In genomic region chr5:82111191-82111590, GRCh38 we compare ENCODE assay signal across 16 cellular contexts.
A peak's percentile ranks its signal among the peaks of the same experiment; 100 is the strongest.
DNase-seq lines count a peak whose midpoint lies in the region; ATAC-seq, FAIRE-seq and TF ChIP-seq lines count a peak whose summit lies in the region.
"Had no signal": no experiment of that assay in that cellular context is flagged by ENCODE, and none has a peak within 500 bp of the region (broad histone marks: within the 10 kb centered on the region; RNA-seq: fewer than 3 reads in every experiment).

No MANE protein-coding gene starts in this region.

- intact Hi-C loops in uterus (cut with DNase I; ENCODE audit: low total_unique reads): no loop called here

- no peak overlapping the region for H2BK15ac ChIP-seq in H9 (ENCODE audit: low read depth, low read length)

- H3K36me3 Mint-ChIP-seq in mesothelial cell of epicardium (no peaks in the 10 kb centered on the region), H9 (ENCODE audit: insufficient read depth in 1 of 3, low read depth in 3 of 3) (no peaks in the 10 kb centered on the region)
- H3K36me3 Mint-ChIP-seq: naive B cell had no signal

- H3K4me3 ChIP-seq in SJCRH30 (no peak overlapping the region), small intestine (ENCODE audit: low read depth in 1 of 2, low read length in 2 of 2) (no peak overlapping the region), uterus (no peak overlapping the region)
- H3K4me3 ChIP-seq: MG63 had no signal

- no peak overlapping the region for H3K14ac ChIP-seq in H9 (ENCODE audit: insufficient read depth, low read length)

- TF ChIP-seq POLR2A in uterus (IDR thresholded peaks at IDR 0.05): no peak

- DNase-seq in SJCRH30 (peak; percentile 33 to 58), mesothelial cell of epicardium (ENCODE audit: low spot score in 2 of 2, unreplicated experiment in 2 of 2) (no peak), H9 (no peak), small intestine (no peak), uterus (no peak)
- DNase-seq: activated CD4-positive, alpha-beta T cell treated with anti-CD3 and anti-CD28 coated beads for 36 hours; central memory CD4-positive, alpha-beta T cell; kidney; MG63; naive B cell; NCI-H510A treated with DMSO at 0.1 percent for 48 hours had no signal

- H2BK20ac ChIP-seq in H9 (ENCODE audit: low read depth, low read length, poor library complexity, severe bottlenecking): no peak overlapping the region

- H3K56ac ChIP-seq in H9 (ENCODE audit: insufficient read length, low read depth, low read length): no peak overlapping the region

- H3T11ph ChIP-seq in H9 (ENCODE audit: low read length): no peak overlapping the region

- H3K79me1 ChIP-seq in H9 (ENCODE audit: insufficient read depth, low read depth, low read length, poor library complexity, severe bottlenecking): no peaks in the 10 kb centered on the region

- no peak overlapping the region for H3K9ac ChIP-seq in H9 (ENCODE audit: extremely low read depth, insufficient read length, low read length)

- H3K9me3 Mint-ChIP-seq in mesothelial cell of epicardium (no peaks in the 10 kb centered on the region), H9 (no peaks in the 10 kb centered on the region)
- H3K9me3 Mint-ChIP-seq: naive B cell had no signal

- H4K5ac ChIP-seq in H9 (ENCODE audit: insufficient read length, low read depth, low read length): no peak overlapping the region

- H4K8ac ChIP-seq in H9 (replicated peaks; ENCODE audit: insufficient read length, low read depth, low read length): no peak overlapping the region

- H3K27ac ChIP-seq in SJCRH30 (peak overlapping the region; percentile 54), H9 (ENCODE audit: insufficient read length, low read depth, low read length) (no peak overlapping the region), small intestine (ENCODE audit: low read depth in 1 of 2, low read length in 1 of 2) (no peak overlapping the region), uterus (no peak overlapping the region)
- H3K27ac ChIP-seq: C4-2B had no signal

- peak; percentile 82 for ATAC-seq in GM18870 (IDR thresholded peaks at IDR 0.05; ENCODE audit: unreplicated experiment)
- peak; percentile 57 for ATAC-seq in HG02884 (IDR thresholded peaks at IDR 0.05; ENCODE audit: unreplicated experiment)
- ATAC-seq in GM18861 (IDR thresholded peaks at IDR 0.05; ENCODE audit: unreplicated experiment): no peak
- ATAC-seq: activated CD4-positive, alpha-beta T cell treated with anti-CD3 and anti-CD28 coated beads for 36 hours had no signal

- no peak overlapping the region for H2AFZ ChIP-seq in H9 (ENCODE audit: low read length)

- H3K79me2 ChIP-seq in H9 (ENCODE audit: insufficient read depth, low read length): no peaks in the 10 kb centered on the region

- no peaks in the 10 kb centered on the region for H4K20me1 ChIP-seq in H9 (ENCODE audit: control insufficient read depth, insufficient read depth, insufficient read length)

- H3K27ac Mint-ChIP-seq in mesothelial cell of epicardium (peak overlapping the region; percentile 12), H9 (0 out of 7 replicates have a peak overlapping the region, but pooled peaks of 1 of the 3 experiments have one; percentile 51)
- H3K27ac Mint-ChIP-seq: activated CD4-positive, alpha-beta T cell treated with anti-CD3 and anti-CD28 coated beads for 36 hours; naive B cell had no signal

- H3K4me3 Mint-ChIP-seq in mesothelial cell of epicardium: no peak overlapping the region
- no peak overlapping the region for H3K4me3 Mint-ChIP-seq in H9
- H3K4me3 Mint-ChIP-seq: activated CD4-positive, alpha-beta T cell treated with anti-CD3 and anti-CD28 coated beads for 36 hours; naive B cell had no signal

- no peak for FAIRE-seq in small intestine (lab: Jason Lieb, UNC)
- FAIRE-seq: urothelium cell line had no signal

- H3K23me2 ChIP-seq in H9 (ENCODE audit: insufficient read length, low read depth, low read length, poor library complexity, severe bottlenecking): no peaks in the 10 kb centered on the region

- H3K36me3 ChIP-seq in SJCRH30: no peaks in the 10 kb centered on the region
- H3K36me3 ChIP-seq in small intestine (ENCODE audit: control insufficient read depth in 2 of 2, insufficient read depth in 2 of 2, low read length in 2 of 2): no peaks in the 10 kb centered on the region
- H3K36me3 ChIP-seq in uterus: no peaks in the 10 kb centered on the region
- H3K36me3 ChIP-seq: MG63 had no signal

- H2BK12ac ChIP-seq in H9 (ENCODE audit: insufficient read length, low read depth, low read length): no peak overlapping the region

- H3K27me3 Mint-ChIP-seq in mesothelial cell of epicardium (ENCODE audit: low read depth): no peaks in the 10 kb centered on the region
- H3K27me3 Mint-ChIP-seq in H9 (ENCODE audit: low read depth): no peaks in the 10 kb centered on the region
- H3K27me3 Mint-ChIP-seq: activated CD4-positive, alpha-beta T cell treated with anti-CD3 and anti-CD28 coated beads for 36 hours; naive B cell had no signal

- no peaks in the 10 kb centered on the region; the same call in 1 of the 2 replicates for H3K9me3 ChIP-seq in SJCRH30 (replicated peaks)
- H3K9me3 ChIP-seq in H9 (ENCODE audit: control insufficient read depth, low read depth, low read length): no peaks in the 10 kb centered on the region
- no peaks in the 10 kb centered on the region for H3K9me3 ChIP-seq in small intestine (ENCODE audit: control insufficient read depth, low read depth)
- H3K9me3 ChIP-seq in uterus: no peaks in the 10 kb centered on the region
- H3K9me3 ChIP-seq: MG63 had no signal

- no peak overlapping the region for H2AK5ac ChIP-seq in H9 (ENCODE audit: insufficient read length, low read length)

- no peak overlapping the region for H2BK5ac ChIP-seq in H9 (ENCODE audit: insufficient read length, low read length)

- H3K4me2 ChIP-seq in H9 (ENCODE audit: insufficient read depth, insufficient read length, low read length): no peak overlapping the region

- no peak for TF ChIP-seq CTCF in mesothelial cell of epicardium (IDR thresholded peaks at IDR 0.05; ENCODE audit: unreplicated experiment)
- no peak for TF ChIP-seq CTCF in H9 (conservative IDR thresholded peaks at IDR 0.05)
- no peak for TF ChIP-seq CTCF in uterus (IDR thresholded peaks at IDR 0.05)

- H4K91ac ChIP-seq in H9 (ENCODE audit: insufficient read length, low read depth, low read length): no peak overlapping the region

- H3K4ac ChIP-seq in H9 (ENCODE audit: low read depth, low read length): no peak overlapping the region

- H3K23ac ChIP-seq in H9 (ENCODE audit: insufficient read length, low read depth, low read length): no peak overlapping the region

- no peak overlapping the region for H3K18ac ChIP-seq in H9 (ENCODE audit: insufficient read length, low read depth, low read length)

- H3K4me1 ChIP-seq in SJCRH30 (peaks cover 21% of the 10 kb centered on the region), H9 (ENCODE audit: insufficient read depth, low read length) (no peaks in the 10 kb centered on the region), small intestine (ENCODE audit: control insufficient read depth in 2 of 2, insufficient read depth in 1 of 2, low read depth in 1 of 2, low read length in 1 of 2) (no peaks in the 10 kb centered on the region), uterus (no peaks in the 10 kb centered on the region)

- H2BK120ac ChIP-seq in H9 (ENCODE audit: low read depth, low read length, poor library complexity, severe bottlenecking): no peak overlapping the region

- no peaks in the 10 kb centered on the region for H3K27me3 ChIP-seq in SJCRH30
- H3K27me3 ChIP-seq in H9 (ENCODE audit: insufficient read depth, low read length): no peaks in the 10 kb centered on the region
- H3K27me3 ChIP-seq in small intestine (ENCODE audit: control insufficient read depth in 2 of 2, insufficient read depth in 2 of 2, low read length in 2 of 2): no peaks in the 10 kb centered on the region
- no peaks in the 10 kb centered on the region for H3K27me3 ChIP-seq in uterus
- H3K27me3 ChIP-seq: MG63 had no signal

- WGBS in H9 (ENCODE audit: extremely low coverage, insufficient read length, low lambda C conversion rate): no CpG with 5 or more reads among the region's 2 CpGs
- WGBS in small intestine, 3 donors: 75 to 82% (median 81%) methylated on average over 2 of the region's 2 CpGs

- H3K4me1 Mint-ChIP-seq in mesothelial cell of epicardium (peaks cover 9% of the 10 kb centered on the region), H9 (peaks cover 9 to 10% of the 10 kb centered on the region in 2 experiments)

Comparison
In these comparisons a context has a peak if more than half of its experiments do, and no peak if none do; other contexts are left out.
1. DNase-seq: peak in SJCRH30 (2 of 2); none in mesothelial cell of epicardium (0 of 2), H9 (single experiment), small intestine (single experiment) and uterus (0 of 2).